ENCODE assay signal across 24 cellular contexts in the genomic region with DNA sequence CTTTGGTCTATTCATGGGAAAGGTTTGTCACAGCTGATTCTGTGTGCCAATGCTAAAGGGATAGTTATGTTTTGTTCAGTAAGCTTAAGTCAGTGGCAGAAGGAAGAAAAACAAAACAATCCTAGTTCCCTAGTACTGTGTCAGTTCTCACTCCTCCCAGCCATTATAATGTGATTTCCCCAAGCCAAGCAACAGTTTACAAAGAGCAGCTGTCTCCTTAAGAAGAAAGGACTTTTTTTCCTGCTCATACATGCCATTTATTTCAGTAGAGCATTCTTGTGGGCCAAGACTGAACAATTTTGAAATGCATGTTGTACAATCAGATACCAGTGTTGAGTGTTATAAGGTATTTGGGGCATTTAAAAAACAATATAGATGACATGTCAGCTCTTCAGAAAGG. TPM values are rescaled to one million over a fixed set of nuclear protein-coding genes. Genes with fewer than 3 reads are reported as not detected.
A peak's percentile ranks its signal among the peaks of the same experiment; 100 is the strongest.
DNase-seq lines count a peak whose midpoint lies in the region; TF ChIP-seq lines count a peak whose summit lies in the region.
"Had no signal": no experiment of that assay in that cellular context is flagged by ENCODE, and none has a peak within 500 bp of the region (broad histone marks: within the 10 kb centered on the region; RNA-seq: fewer than 3 reads in every experiment).

No MANE protein-coding gene starts in this region.

- H3K9ac ChIP-seq in neuronal stem cell (ENCODE audit: low read depth, low read length, poor library complexity), result no peak overlapping the region
- H3K9ac ChIP-seq: parathyroid adenoma had no signal

- H4K8ac ChIP-seq in neuronal stem cell (ENCODE audit: low read depth, low read length), result no peak overlapping the region

- in situ Hi-C loops in G401 (cut with HindIII; ENCODE audit: low sequenced_read_pairs), result no loop called here

- H3K9me3 Mint-ChIP-seq in nephron, result no peaks in the 10 kb centered on the region
- H3K9me3 Mint-ChIP-seq: CD4-positive, alpha-beta memory T cell; central memory CD8-positive, alpha-beta T cell; naive B cell had no signal

- no peak overlapping the region for H2AFZ ChIP-seq in neuronal stem cell (ENCODE audit: low read length)
- H2AFZ ChIP-seq: parathyroid adenoma had no signal

- H3K36me3 ChIP-seq in neuronal stem cell (replicated peaks in 1 of 2; ENCODE audit: control insufficient read depth in 2 of 2, insufficient read depth in 2 of 2, low read length in 2 of 2), result no peaks in the 10 kb centered on the region
- H3K36me3 ChIP-seq: tibial nerve had no signal

- CTCF ChIA-PET in GM10248 (lab: Yijun Ruan, JAX), result interaction anchor here (1.4 to 2.2 kb wide), 2 partner anchors 13 to 100 kb away, joined by 3 to 5 read pairs; no protein-coding TSS in a partner anchor

- H4K91ac ChIP-seq in neuronal stem cell (ENCODE audit: low read depth, low read length, poor library complexity), result no peak overlapping the region

- TF ChIP-seq CTCF in fibroblast of the aortic adventitia (IDR thresholded peaks at IDR 0.05; ENCODE audit: insufficient read depth, low read length), result no peak
- TF ChIP-seq CTCF in nephron (IDR thresholded peaks at IDR 0.05; ENCODE audit: unreplicated experiment in 3 of 3), result no peak
- no peak for TF ChIP-seq CTCF in GM10248 (IDR thresholded peaks at IDR 0.05; ENCODE audit: control extremely low read depth, extremely low read depth, low read depth, missing control alignments)

- no peak overlapping the region for H3K4me3 Mint-ChIP-seq in nephron
- H3K4me3 Mint-ChIP-seq: central memory CD8-positive, alpha-beta T cell; naive B cell had no signal

- H2AK5ac ChIP-seq in neuronal stem cell (ENCODE audit: low read depth, low read length), result no peak overlapping the region

- no peaks in the 10 kb centered on the region for H3K36me3 Mint-ChIP-seq in nephron (ENCODE audit: low read depth)

- H3K4me2 ChIP-seq in neuronal stem cell (ENCODE audit: insufficient read depth, low read length, poor library complexity, severe bottlenecking), result no peak overlapping the region

- H3K4me3 ChIP-seq in fibroblast of the aortic adventitia (ENCODE audit: low read depth, low read length), result no peak overlapping the region
- H3K4me3 ChIP-seq in neuronal stem cell (ENCODE audit: low read length in 2 of 2), result no peak overlapping the region
- H3K4me3 ChIP-seq: tibial nerve had no signal

- no peaks in the 10 kb centered on the region for H3K27me3 ChIP-seq in neuronal stem cell (ENCODE audit: control insufficient read depth in 3 of 3, insufficient read depth in 3 of 3, low read depth in 1 of 3, low read length in 3 of 3)
- H3K27me3 ChIP-seq: tibial nerve had no signal

- no peaks in the 10 kb centered on the region for H3K27me3 Mint-ChIP-seq in nephron (ENCODE audit: low read depth)
- H3K27me3 Mint-ChIP-seq: CD4-positive, alpha-beta memory T cell; central memory CD8-positive, alpha-beta T cell; naive B cell had no signal

- peak overlapping the region; percentile 72 for H3K27ac ChIP-seq in angular gyrus (ENCODE audit: low read depth, low read length)
- H3K27ac ChIP-seq in neuronal stem cell (replicated peaks; ENCODE audit: low read length), result no peak overlapping the region
- H3K27ac ChIP-seq: parathyroid adenoma had no signal

- H3K27ac Mint-ChIP-seq in nephron, result peak overlapping the region; percentile 2 to 58 (median 13)
- H3K27ac Mint-ChIP-seq: naive B cell had no signal

- H2BK120ac ChIP-seq in neuronal stem cell (ENCODE audit: low read depth, low read length), result no peak overlapping the region

- H3K23ac ChIP-seq in neuronal stem cell (ENCODE audit: low read depth, low read length, poor library complexity), result no peak overlapping the region

- DNase-seq in G401 (ENCODE audit: low spot score) (peak; percentile 14), fibroblast of the aortic adventitia (ENCODE audit: low read depth) (peak; percentile 9), GM10248 (ENCODE audit: extremely low spot score) (no peak), NOMO-1 treated with dmso at 0.1 percent for 144 hours (lab: John Stamatoyannopoulos, UW; ENCODE audit: unreplicated experiment) (no peak), neuronal stem cell (ENCODE audit: low spot score) (no peak), NK-92 (lab: John Stamatoyannopoulos, UW; ENCODE audit: unreplicated experiment) (no peak)
- DNase-seq: activated CD4-positive, alpha-beta T cell treated with anti-CD3 and anti-CD28 coated beads, Interleukin-2, amount 50 U/mL, for 48 hours; activated gamma-delta T cell; amniotic stem cell; CD4-positive, alpha-beta memory T cell; effector CD8-positive, alpha-beta T cell; hippocampal formation; KG1; naive B cell; NCI-H1930; NCI-H446; RPMI8226; stimulated activated CD4-positive, alpha-beta T cell treated with anti-CD3 and anti-CD28 coated beads, Interleukin-1b, Interleukin-23, amount 100 ng/mL, for 48 hours; stimulated activated naive CD4-positive, alpha-beta T cell treated with Interleukin-2 at 50 U/mL for 16 hours had no signal

- H2BK12ac ChIP-seq in neuronal stem cell (ENCODE audit: low read length), result no peak overlapping the region

- H3K4me1 ChIP-seq in neuronal stem cell (ENCODE audit: control insufficient read depth in 2 of 2, insufficient read depth in 1 of 2, low read depth in 1 of 2, low read length in 2 of 2), result peaks cover 0 to 4% of the 10 kb centered on the region in 2 donors

- no peaks in the 10 kb centered on the region for H3K9me3 ChIP-seq in neuronal stem cell (replicated peaks in 1 of 2; ENCODE audit: control insufficient read depth in 2 of 2, insufficient read depth in 1 of 2, low read depth in 1 of 2, low read length in 2 of 2)
- H3K9me3 ChIP-seq: tibial nerve had no signal

- POLR2A ChIA-PET in GM10248 (lab: Yijun Ruan, JAX), result no interaction called here

- peaks cover 13% of the 10 kb centered on the region for H3K4me1 Mint-ChIP-seq in nephron

- H3K79me1 ChIP-seq in neuronal stem cell (ENCODE audit: low read depth, low read length), result no peaks in the 10 kb centered on the region

- no peak overlapping the region for H2BK5ac ChIP-seq in neuronal stem cell (ENCODE audit: low read length)

- no peak overlapping the region for H3K18ac ChIP-seq in neuronal stem cell (ENCODE audit: low read length)

- H3K14ac ChIP-seq in neuronal stem cell (ENCODE audit: low read length), result no peak overlapping the region

- no peak overlapping the region for H3K4ac ChIP-seq in neuronal stem cell (ENCODE audit: low read length)

- no peak overlapping the region for H2BK15ac ChIP-seq in neuronal stem cell (ENCODE audit: low read length)

RNA-seq across cellular contexts. Expression of gene NEMP2, which starts 52.1 kb away (rescaled TPM):
- total RNA-seq in G401 (2014; rRNA removed; shearing (Covaris generic)), result 4.9 and 5.1 TPM in 2 replicates
- total RNA-seq in fibroblast of the aortic adventitia (ENCODE audit: low replicate concordance), result 8.1 and 11.7 TPM in 2 replicates
- polyA plus RNA-seq in neuronal stem cell (2013, experiment 1 of 2), result 1.6 TPM
- polyA plus RNA-seq in neuronal stem cell (2013, experiment 2 of 2), result 1.9 TPM

Comparison
In these comparisons a context has a peak if more than half of its experiments do, and no peak if none do; other contexts are left out.
1. DNase-seq: peak in G401 (single experiment) and fibroblast of the aortic adventitia (single experiment); none in GM10248 (single experiment), NOMO-1 treated with dmso at 0.1 percent for 144 hours (single experiment), neuronal stem cell (single experiment) and NK-92 (single experiment).